Comparison of ENCODE assay signal across 14 cellular contexts in the genomic region with DNA sequence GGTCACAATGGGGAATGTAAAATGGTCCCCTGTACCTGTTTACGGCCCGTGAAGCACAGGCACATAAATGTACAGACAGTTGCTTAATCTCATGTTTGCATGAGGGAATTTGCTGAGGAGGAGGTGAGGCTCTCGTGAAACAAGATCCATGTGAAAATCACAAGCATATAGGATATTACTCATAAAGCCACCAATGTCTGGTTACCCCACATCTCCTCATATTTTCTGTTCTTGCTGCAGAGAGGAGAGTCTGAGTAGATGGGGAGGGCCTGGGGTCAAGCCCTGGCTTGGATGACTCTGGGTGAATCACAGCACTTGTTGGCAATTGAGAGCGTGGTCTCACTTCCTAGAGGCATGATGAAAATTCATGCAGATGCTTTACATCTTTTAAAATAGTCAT. TPM values are rescaled to one million over a fixed set of nuclear protein-coding genes. Genes with fewer than 3 reads are reported as not detected.
DNase-seq lines count a peak whose midpoint lies in the region; ATAC-seq, FAIRE-seq and TF ChIP-seq lines count a peak whose summit lies in the region.
"Had no signal": no experiment of that assay in that cellular context is flagged by ENCODE, and none has a peak within 500 bp of the region (broad histone marks: within the 10 kb centered on the region; RNA-seq: fewer than 3 reads in every experiment).

No MANE protein-coding gene starts in this region.

- no peaks in the 10 kb centered on the region for H3K4me1 Mint-ChIP-seq in T-helper 17 cell
- H3K4me1 Mint-ChIP-seq: naive B cell had no signal

- H3K27me3 ChIP-seq in bronchial epithelial cell (ENCODE audit: control insufficient read depth, insufficient read depth, low read length) (no peaks in the 10 kb centered on the region), right lobe of liver (no peaks in the 10 kb centered on the region)

- TF ChIP-seq POLR2A in right lobe of liver (IDR thresholded peaks at IDR 0.05), result no peak

- peak overlapping the region; percentile 28 to 78 (median 48) for H3K27ac ChIP-seq in right lobe of liver

- no peak overlapping the region for H3K27ac Mint-ChIP-seq in T-helper 17 cell
- H3K27ac Mint-ChIP-seq: naive B cell had no signal

- FAIRE-seq in bronchial epithelial cell (lab: Jason Lieb, UNC), result no peak

- peaks cover 47% of the 10 kb centered on the region for H3K27me3 Mint-ChIP-seq in T-helper 17 cell

- peaks cover 0 to 39% (median 15%) of the 10 kb centered on the region in 4 donors for H3K4me1 ChIP-seq in right lobe of liver

- TF ChIP-seq CTCF in bronchial epithelial cell (IDR thresholded peaks at IDR 0.05; ENCODE audit: insufficient read depth, low read length, severe bottlenecking) (no peak), right lobe of liver (IDR thresholded peaks at IDR 0.05) (no peak)

- H3K4me3 Mint-ChIP-seq in T-helper 17 cell, result no peak overlapping the region
- H3K4me3 Mint-ChIP-seq: naive B cell had no signal

- H3K4me3 ChIP-seq in bronchial epithelial cell (ENCODE audit: low read depth, low read length), result no peak overlapping the region
- peak overlapping the region; percentile 41 to 68 (median 66) for H3K4me3 ChIP-seq in right lobe of liver

- no peaks in the 10 kb centered on the region for H3K36me3 Mint-ChIP-seq in T-helper 17 cell (ENCODE audit: low read depth)
- H3K36me3 Mint-ChIP-seq: naive B cell had no signal

- peak; percentile 12 to 45 (median 27) for ATAC-seq in right lobe of liver
- no peak for ATAC-seq in HG02852 (IDR thresholded peaks at IDR 0.05; ENCODE audit: unreplicated experiment)
- ATAC-seq in T-helper 17 cell, result no peak

- 41% methylated on average over 4 of the region's 4 CpGs for WGBS in right lobe of liver (ENCODE audit: insufficient coverage, low coverage, low lambda C conversion rate, missing lambda C conversion rate)

- peak; percentile 69 for DNase-seq in Daoy (ENCODE audit: low read depth)
- peak; percentile 91 for DNase-seq in LHCN-M2 (ENCODE audit: low read depth)
- peak; percentile 35 for DNase-seq in bronchial epithelial cell (ENCODE audit: low read depth)
- no peak for DNase-seq in right lobe of liver
- no peak for DNase-seq in T-helper 17 cell
- no peak for DNase-seq in NCI-H2227 (lab: John Stamatoyannopoulos, UW; ENCODE audit: unreplicated experiment)
- DNase-seq in effector CD8-positive, alpha-beta T cell (lab: John Stamatoyannopoulos, UW), result no peak
- DNase-seq: naive B cell, NCI-H1105 treated with DMSO at 0.1 percent for 48 hours, NCI-H526 treated with DMSO at 0.1 percent for 48 hours had no signal

- intact Hi-C loops in right lobe of liver (cut with DNase I), result no loop called here

- H3K36me3 ChIP-seq in bronchial epithelial cell (ENCODE audit: control insufficient read depth, insufficient read depth, low read length) (no peaks in the 10 kb centered on the region), right lobe of liver (no peaks in the 10 kb centered on the region)

- H3K9me3 ChIP-seq in right lobe of liver (no peaks in the 10 kb centered on the region), T-helper 17 cell (ENCODE audit: control insufficient read depth, low read length, poor library complexity, severe bottlenecking) (no peaks in the 10 kb centered on the region)

RNA-seq across cellular contexts. Expression of gene AGXT2, which starts 1.0 kb away (rescaled TPM):
- not detected in 2 replicates for total RNA-seq in Daoy (2014; rRNA removed; shearing (Covaris generic))
- total RNA-seq in LHCN-M2 (2014; rRNA removed), result not detected in 2 replicates
- polyA plus RNA-seq in LHCN-M2 (2012), result not detected
- not detected in 2 replicates for total RNA-seq in bronchial epithelial cell
- 10 to 100 TPM; 24.7 to 88.2 (median 55.8) TPM for total RNA-seq in right lobe of liver
- total RNA-seq in T-helper 17 cell, result not detected
- total RNA-seq: cerebellum, SK-MEL-5, subcutaneous adipose tissue had no signal

Comparison
In these comparisons a context has a peak if more than half of its experiments do, and no peak if none do; other contexts are left out.
1. DNase-seq: peak in Daoy (single experiment), LHCN-M2 (single experiment) and bronchial epithelial cell (single experiment); none in right lobe of liver (0 of 3), T-helper 17 cell (0 of 3), NCI-H2227 (single experiment) and effector CD8-positive, alpha-beta T cell (single experiment).
2. ATAC-seq: peak in right lobe of liver (4 of 4); none in HG02852 (single experiment) and T-helper 17 cell (single experiment).
3. RNA of gene AGXT2, which starts 1.0 kb away (total RNA-seq): 24.7 to 88.2 TPM in right lobe of liver; not detected in Daoy, not detected in LHCN-M2, not detected in bronchial epithelial cell and not detected in T-helper 17 cell; every median in the first group is over 10 times any median in the second.